ENCODE assay signal across 22 cellular contexts in genomic region chr13:25679936-25680335, GRCh38.
DNase-seq lines count a peak whose midpoint lies in the region; ATAC-seq and TF ChIP-seq lines count a peak whose summit lies in the region.
"Had no signal": no experiment of that assay in that cellular context is flagged by ENCODE, and none has a peak within 500 bp of the region (broad histone marks: within the 10 kb centered on the region; RNA-seq: fewer than 3 reads in every experiment).

No MANE protein-coding gene starts in this region.

- H3K27me3 ChIP-seq in SJCRH30 (no peaks in the 10 kb centered on the region), esophagus muscularis mucosa (no peaks in the 10 kb centered on the region)
- H3K27me3 ChIP-seq: BLaER1 had no signal

- DNase-seq in SJCRH30 (peak; percentile 75 to 90), esophagus muscularis mucosa (ENCODE audit: extremely low spot score) (peak; percentile 55), NCI-H1694 treated with DMSO at 0.1 percent for 48 hours (lab: John Stamatoyannopoulos, UW) (no peak), NCI-H2107 (lab: John Stamatoyannopoulos, UW) (no peak)
- DNase-seq: 8988T; ACHN; BE2C; C1 segment of cervical spinal cord; CD4-positive, alpha-beta memory T cell; CD4-positive, CD25-positive, alpha-beta regulatory T cell; CD8-positive, alpha-beta memory T cell; COR-L47; DMS 273 treated with DMSO at 0.1 percent for 48 hours; DMS153; DMS53; DMS79; DND-41; EL; GDM1 had no signal

- intact Hi-C loops in esophagus muscularis mucosa (cut with DNase I) = no loop called here

- H3K36me3 ChIP-seq in SJCRH30 = no peaks in the 10 kb centered on the region
- no peaks in the 10 kb centered on the region for H3K36me3 ChIP-seq in esophagus muscularis mucosa
- H3K36me3 ChIP-seq: BE2C, BLaER1 had no signal

- peak overlapping the region; percentile 76 for H3K27ac ChIP-seq in SJCRH30
- no peak overlapping the region for H3K27ac ChIP-seq in esophagus muscularis mucosa (replicated peaks in 1 of 4)
- H3K27ac ChIP-seq: BLaER1 had no signal

- H3K4me1 ChIP-seq in SJCRH30 (peaks cover 66% of the 10 kb centered on the region), esophagus muscularis mucosa (no peaks in the 10 kb centered on the region)
- H3K4me1 ChIP-seq: BE2C had no signal

- no peak for ATAC-seq in HG03135 (IDR thresholded peaks at IDR 0.05; ENCODE audit: unreplicated experiment)
- ATAC-seq: GM12878 had no signal

- WGBS in esophagus muscularis mucosa = 80% methylated on average over 5 of the region's 5 CpGs

- no peak for TF ChIP-seq EP300 in esophagus muscularis mucosa (IDR thresholded peaks at IDR 0.05)

- H3K4me3 ChIP-seq in SJCRH30 (no peak overlapping the region), esophagus muscularis mucosa (no peak overlapping the region)
- H3K4me3 ChIP-seq: BLaER1, GM12878 had no signal

- no peak for TF ChIP-seq POLR2A in esophagus muscularis mucosa (IDR thresholded peaks at IDR 0.05; ENCODE audit: low read depth)

- H3K9me3 ChIP-seq in SJCRH30 (replicated peaks) (no peaks in the 10 kb centered on the region), esophagus muscularis mucosa (no peaks in the 10 kb centered on the region)
- H3K9me3 ChIP-seq: BE2C, BLaER1 had no signal

- TF ChIP-seq CTCF in esophagus muscularis mucosa (IDR thresholded peaks at IDR 0.05) = no peak

Comparison
In these comparisons a context has a peak if more than half of its experiments do, and no peak if none do; other contexts are left out.
1. DNase-seq: peak in SJCRH30 (2 of 2) and esophagus muscularis mucosa (single experiment); none in NCI-H1694 treated with DMSO at 0.1 percent for 48 hours (single experiment) and NCI-H2107 (single experiment).